11 cellular contexts compared by ENCODE assay signal in the genomic region with DNA sequence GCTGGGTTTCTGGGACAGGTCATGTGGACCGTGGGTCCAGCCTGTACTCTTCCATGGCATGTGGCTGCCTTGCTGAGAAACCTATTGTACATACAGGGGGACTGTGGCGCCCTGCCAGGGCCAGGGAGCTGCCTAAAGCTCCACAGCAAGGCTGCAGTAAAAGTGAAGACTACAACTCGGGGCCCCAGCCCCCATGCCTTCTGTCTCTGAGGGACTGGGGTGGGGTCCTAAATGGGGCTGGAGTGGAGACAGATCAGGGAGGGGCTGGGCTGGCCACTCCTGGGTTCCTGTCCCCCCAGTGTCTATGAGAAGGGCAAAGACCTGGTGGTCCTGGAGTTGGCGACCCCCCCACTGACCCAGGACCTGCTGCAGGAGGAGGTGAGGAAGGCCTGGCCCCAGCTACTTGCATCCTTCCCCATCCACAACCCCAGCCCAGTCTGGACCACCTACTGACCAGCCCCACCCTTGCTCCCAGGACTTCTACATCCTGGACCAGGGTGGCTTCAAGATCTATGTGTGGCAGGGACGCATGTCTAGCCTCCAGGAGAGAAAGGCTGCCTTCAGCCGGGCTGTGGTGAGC. TPM values are rescaled to one million over a fixed set of nuclear protein-coding genes. Genes with fewer than 3 reads are reported as not detected.
DNase-seq lines count a peak whose midpoint lies in the region; ATAC-seq and TF ChIP-seq lines count a peak whose summit lies in the region.
"Had no signal": no experiment of that assay in that cellular context is flagged by ENCODE, and none has a peak within 500 bp of the region (broad histone marks: within the 10 kb centered on the region; RNA-seq: fewer than 3 reads in every experiment).

No MANE protein-coding gene starts in this region.

- peaks cover 0 to 12% (median 0%) of the 10 kb centered on the region in 11 experiments; a peak in 1 of 22 replicates for H4K20me1 ChIP-seq in BLaER1 treated with 17β-estradiol and CSF1 and Interleukin-3, amounts not matched to agents 10 nM and 100 nM
- H4K20me1 ChIP-seq in SU-DHL-6 (ENCODE audit: low read depth, low read length) = no peaks in the 10 kb centered on the region

- no peaks in the 10 kb centered on the region for H3F3A ChIP-seq in SU-DHL-6 (ENCODE audit: insufficient read depth)

- H3K9me2 ChIP-seq in SU-DHL-6 (replicated peaks; ENCODE audit: insufficient read depth, low read length) = no peaks in the 10 kb centered on the region

- H3K27me3 Mint-ChIP-seq in osteocyte (ENCODE audit: unreplicated experiment) = peaks cover 2% of the 10 kb centered on the region

- H3K4me1 Mint-ChIP-seq in osteocyte (ENCODE audit: unreplicated experiment) = peaks cover 25% of the 10 kb centered on the region

- TF ChIP-seq CTCF in SU-DHL-6 (IDR thresholded peaks at IDR 0.05; ENCODE audit: insufficient read depth, low read length, poor library complexity, severe bottlenecking) (no peak), esophagus muscularis mucosa (IDR thresholded peaks at IDR 0.05) (no peak), osteocyte (IDR thresholded peaks at IDR 0.05) (no peak)

- H3K36me3 ChIP-seq in BLaER1 treated with 17β-estradiol and CSF1 and Interleukin-3, amounts not matched to agents 10 nM and 100 nM = peaks cover 0 to 65% (median 55%) of the 10 kb centered on the region in 11 experiments; a peak in 19 of 22 replicates
- H3K36me3 ChIP-seq in SU-DHL-6 (ENCODE audit: low read length) (no peaks in the 10 kb centered on the region), esophagus muscularis mucosa (peaks cover 0 to 22% (median 14%) of the 10 kb centered on the region in 4 donors)

- H3K36me3 Mint-ChIP-seq in osteocyte (ENCODE audit: unreplicated experiment) = no peaks in the 10 kb centered on the region

- peak overlapping the region in 3 of 10 experiments; percentile 4 to 59 (median 39); a peak in 3 of 20 replicates for H3K4me3 ChIP-seq in BLaER1 treated with 17β-estradiol and CSF1 and Interleukin-3, amounts not matched to agents 10 nM and 100 nM
- H3K4me3 ChIP-seq in SU-DHL-6 (ENCODE audit: insufficient read depth, low read length, poor library complexity, severe bottlenecking) (no peak overlapping the region), esophagus muscularis mucosa (peak overlapping the region in 2 of 4 donors; percentile 55 to 60)

- no peak for ATAC-seq in HG03432 (IDR thresholded peaks at IDR 0.05; ENCODE audit: unreplicated experiment)
- ATAC-seq in GM19397 (IDR thresholded peaks at IDR 0.05; ENCODE audit: unreplicated experiment) = no peak

- H3K4me1 ChIP-seq in BLaER1 treated with 17β-estradiol and CSF1 and Interleukin-3, amounts not matched to agents 10 nM and 100 nM = peaks cover 44 to 78% (median 53%) of the 10 kb centered on the region in 10 experiments
- H3K4me1 ChIP-seq in esophagus muscularis mucosa = peaks cover 18 to 47% (median 38%) of the 10 kb centered on the region in 4 donors

- peak overlapping the region; percentile 68 for H3K27ac Mint-ChIP-seq in osteocyte (ENCODE audit: unreplicated experiment)

- no peaks in the 10 kb centered on the region for H3K9me3 ChIP-seq in BLaER1 treated with 17β-estradiol and CSF1 and Interleukin-3, amounts not matched to agents 10 nM and 100 nM (replicated peaks in 1 of 11)
- H3K9me3 ChIP-seq in SU-DHL-6 (ENCODE audit: insufficient read depth, low read length) (no peaks in the 10 kb centered on the region), esophagus muscularis mucosa (no peaks in the 10 kb centered on the region)

- H3K79me2 ChIP-seq in SU-DHL-6 (ENCODE audit: insufficient read depth, low read length) = no peaks in the 10 kb centered on the region

- no peaks in the 10 kb centered on the region for H3K27me3 ChIP-seq in BLaER1 treated with 17β-estradiol and CSF1 and Interleukin-3, amounts not matched to agents 10 nM and 100 nM
- H3K27me3 ChIP-seq in SU-DHL-6 (ENCODE audit: low read length) = no peaks in the 10 kb centered on the region
- H3K27me3 ChIP-seq in esophagus muscularis mucosa = no peaks in the 10 kb centered on the region

- DNase-seq in esophagus muscularis mucosa (ENCODE audit: extremely low spot score) (no peak), osteocyte (ENCODE audit: extremely low spot score, unreplicated experiment) (no peak), mesenteric fat pad (ENCODE audit: low spot score) (no peak), NCI-H1092 treated with DMSO at 0.1 percent for 48 hours (lab: John Stamatoyannopoulos, UW) (no peak)
- DNase-seq: NCI-H187; stimulated activated CD4-positive, alpha-beta T cell treated with anti-CD3 and anti-CD28 coated beads, Interleukin-4, amount 100 ng/mL, for 4 hours had no signal

- H3K9ac ChIP-seq in BLaER1 treated with 17β-estradiol and CSF1 and Interleukin-3, amounts not matched to agents 10 nM and 100 nM = peak overlapping the region; percentile 73 to 87 (median 82)
- peak overlapping the region; percentile 65 for H3K9ac ChIP-seq in SU-DHL-6 (ENCODE audit: low read length)

- H3K4me2 ChIP-seq in BLaER1 treated with 17β-estradiol and CSF1 and Interleukin-3, amounts not matched to agents 10 nM and 100 nM = peak overlapping the region; percentile 64 to 96 (median 83)
- peak overlapping the region; percentile 76 for H3K4me2 ChIP-seq in SU-DHL-6 (ENCODE audit: low read depth, low read length, poor library complexity, severe bottlenecking)

- no peak for TF ChIP-seq EP300 in esophagus muscularis mucosa (IDR thresholded peaks at IDR 0.05)

- TF ChIP-seq POLR2A in esophagus muscularis mucosa (IDR thresholded peaks at IDR 0.05; ENCODE audit: low read depth) = no peak

- intact Hi-C loops in esophagus muscularis mucosa (cut with DNase I) = no loop called here

- no peaks in the 10 kb centered on the region for H3K9me3 Mint-ChIP-seq in osteocyte (ENCODE audit: unreplicated experiment)

- H3K4me3 Mint-ChIP-seq in osteocyte (ENCODE audit: unreplicated experiment) = peak overlapping the region; percentile 69

- peak overlapping the region; percentile 90 for H2AFZ ChIP-seq in SU-DHL-6 (ENCODE audit: low read depth, low read length, severe bottlenecking)

- H3K27ac ChIP-seq in BLaER1 treated with 17β-estradiol and CSF1 and Interleukin-3, amounts not matched to agents 10 nM and 100 nM = peak overlapping the region; percentile 85 to 93 (median 90)
- H3K27ac ChIP-seq in SU-DHL-6 (ENCODE audit: low read depth, low read length) (peak overlapping the region; percentile 65; the same call in 1 of the 2 replicates), esophagus muscularis mucosa (replicated peaks in 1 of 4) (peak overlapping the region; percentile 82 to 94 (median 86))

- 91% methylated on average over 3 of the region's 6 CpGs for WGBS in esophagus muscularis mucosa

RNA-seq across cellular contexts. Expression of a gene that starts 7.3 kb away (rescaled TPM):
- 1 to 10 TPM; 3.2 to 5.1 (median 4.4) TPM for total RNA-seq in esophagus muscularis mucosa
- 2.3 and 2.7 TPM in 2 replicates for total RNA-seq in osteocyte
- 4.3 TPM for total RNA-seq in mesenteric fat pad

RNA-seq across cellular contexts. Expression of a gene that starts 31.6 kb away (rescaled TPM):
- total RNA-seq in esophagus muscularis mucosa (10 to 100 TPM; 21.0 to 35.3 (median 28.5) TPM), osteocyte (21.8 and 22.8 TPM in 2 replicates), mesenteric fat pad (18.5 TPM)

RNA-seq across cellular contexts. Expression of a gene that starts 41.1 kb away (rescaled TPM):
- total RNA-seq in esophagus muscularis mucosa (under 1 TPM; 0.19 to 0.42 (median 0.37) TPM), osteocyte (0.24 and 0.62 TPM in 2 replicates), mesenteric fat pad (1.9 TPM)
- total RNA-seq: Daoy had no signal
